9 cellular contexts compared by ENCODE assay signal in genomic region chr5:148290271-148291195, GRCh38. TPM values are rescaled to one million over a fixed set of nuclear protein-coding genes. Genes with fewer than 3 reads are reported as not detected.
DNase-seq lines count a peak whose midpoint lies in the region; ATAC-seq and TF ChIP-seq lines count a peak whose summit lies in the region.
"Had no signal": no experiment of that assay in that cellular context is flagged by ENCODE, and none has a peak within 500 bp of the region (broad histone marks: within the 10 kb centered on the region; RNA-seq: fewer than 3 reads in every experiment).

No MANE protein-coding gene starts in this region.

- H3K4me3 Mint-ChIP-seq in natural killer cell = no peak overlapping the region

- no peaks in the 10 kb centered on the region for H3K36me3 Mint-ChIP-seq in natural killer cell

- H3K27me3 Mint-ChIP-seq in natural killer cell (ENCODE audit: low read depth in 2 of 2) = peaks cover 3 to 7% of the 10 kb centered on the region in 2 donors

- ATAC-seq in HG03442 (IDR thresholded peaks at IDR 0.05; ENCODE audit: unreplicated experiment) (peak; percentile 50), natural killer cell (no peak)

- CTCF ChIA-PET in RWPE1 (lab: Yijun Ruan, JAX) = interaction anchor here (0.6 to 1.1 kb wide), 7 partner anchors 14 to 373 kb away, joined by 3 to 6 read pairs (median 3); partner anchors contain the start of gene SPINK13

- POLR2A ChIA-PET in RWPE1 (lab: Yijun Ruan, JAX; ENCODE audit: low non-redundant PET) = no interaction called here

- peak; percentile 70 for TF ChIP-seq CTCF in RWPE1 (conservative IDR thresholded peaks at IDR 0.05; ENCODE audit: low read depth)
- no peak for TF ChIP-seq CTCF in natural killer cell (IDR thresholded peaks at IDR 0.05)

- no peaks in the 10 kb centered on the region for H3K9me3 Mint-ChIP-seq in natural killer cell

- no peak overlapping the region for H3K27ac ChIP-seq in RWPE1

- no peak overlapping the region for H3K27ac Mint-ChIP-seq in natural killer cell

- peak; percentile 4 for DNase-seq in DMS 273 treated with DMSO at 0.1 percent for 48 hours (lab: John Stamatoyannopoulos, UW)
- peak; percentile 63 for DNase-seq in RWPE1 (ENCODE audit: low spot score)
- peak; percentile 11 for DNase-seq in hepatic stellate cell (ENCODE audit: low spot score)
- no peak for DNase-seq in activated effector memory CD4-positive, alpha-beta T cell treated with Interleukin-2 at 50 U/mL for 16 hours
- DNase-seq in activated CD8-positive, alpha-beta memory T cell treated with anti-CD3 and anti-CD28 coated beads, Interleukin-2, amount 50 U/mL, for 4 hours = no peak
- DNase-seq in AG20443 (ENCODE audit: low spot score) = no peak
- no peak for DNase-seq in natural killer cell

- intact Hi-C loops in natural killer cell (cut with micrococcal nuclease) = no loop called here

- H3K4me1 Mint-ChIP-seq in natural killer cell = no peaks in the 10 kb centered on the region

RNA-seq across cellular contexts. Expression of gene SPINK7, which starts 21.7 kb away (rescaled TPM):
- total RNA-seq in natural killer cell = not detected
- total RNA-seq: HT1080 had no signal

RNA-seq across cellular contexts. Expression of gene SPINK13, which starts 21.9 kb away (rescaled TPM):
- not detected for total RNA-seq in natural killer cell
- total RNA-seq: HT1080 had no signal

RNA-seq across cellular contexts. Expression of gene SPINK9, which starts 44.8 kb away (rescaled TPM):
- total RNA-seq in natural killer cell = not detected
- total RNA-seq: HT1080 had no signal

RNA-seq across cellular contexts. Expression of gene MARCOL, which starts 52.2 kb away (rescaled TPM):
- total RNA-seq in natural killer cell = not detected
- total RNA-seq: HT1080 had no signal

Comparison
In these comparisons a context has a peak if more than half of its experiments do, and no peak if none do; other contexts are left out.
1. DNase-seq: peak in DMS 273 treated with DMSO at 0.1 percent for 48 hours (single experiment), RWPE1 (single experiment) and hepatic stellate cell (single experiment); none in activated effector memory CD4-positive, alpha-beta T cell treated with Interleukin-2 at 50 U/mL for 16 hours (single experiment), activated CD8-positive, alpha-beta memory T cell treated with anti-CD3 and anti-CD28 coated beads, Interleukin-2, amount 50 U/mL, for 4 hours (single experiment), AG20443 (single experiment) and natural killer cell (single experiment).